13 cellular contexts compared by ENCODE assay signal in the genomic region with DNA sequence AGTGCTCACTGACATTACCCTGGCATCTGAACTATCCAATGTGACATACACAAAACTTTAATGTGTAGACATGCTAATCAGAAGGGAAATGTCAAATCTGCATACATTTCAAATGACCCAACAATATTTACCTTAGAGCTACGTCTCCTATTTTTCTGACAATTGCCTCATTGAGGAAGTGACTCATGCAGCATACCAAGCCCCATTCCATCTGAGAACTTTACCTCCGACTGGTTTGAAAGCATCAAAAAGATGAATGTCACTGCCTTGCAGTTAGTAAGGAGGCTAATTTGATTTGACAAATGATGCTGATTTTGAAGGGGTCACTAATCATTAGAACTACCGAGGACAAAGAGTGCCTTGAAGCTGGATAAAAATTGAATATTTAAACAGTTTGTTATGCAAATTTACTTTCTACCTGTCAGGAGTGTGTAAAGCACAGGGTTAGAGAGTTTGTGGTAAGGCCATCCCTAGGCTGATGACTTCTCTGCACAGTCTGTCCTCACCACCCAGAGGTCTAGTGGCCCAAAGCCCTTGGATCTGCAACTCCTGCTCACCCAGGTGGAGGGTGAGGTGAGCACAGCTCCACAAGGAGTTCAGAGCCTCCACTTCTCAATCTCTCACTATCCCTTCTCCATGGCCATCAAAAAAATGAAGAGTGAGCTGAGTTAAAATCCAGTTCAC.
A peak's percentile ranks its signal among the peaks of the same experiment; 100 is the strongest.
DNase-seq lines count a peak whose midpoint lies in the region; FAIRE-seq and TF ChIP-seq lines count a peak whose summit lies in the region.
"Had no signal": no experiment of that assay in that cellular context is flagged by ENCODE, and none has a peak within 500 bp of the region (broad histone marks: within the 10 kb centered on the region; RNA-seq: fewer than 3 reads in every experiment).

No MANE protein-coding gene starts in this region.

- FAIRE-seq in islet of Langerhans (lab: Jason Lieb, UNC) = peak; percentile 17
- FAIRE-seq: HTR-8/SVneo had no signal

- no peak for TF ChIP-seq CTCF in Peyer's patch (IDR thresholded peaks at IDR 0.05)

- no peaks in the 10 kb centered on the region for H3K36me3 ChIP-seq in Peyer's patch
- H3K36me3 ChIP-seq: BLaER1 treated with 17β-estradiol and CSF1 and Interleukin-3, amounts not matched to agents 10 nM and 100 nM; HAP-1 had no signal

- H3K27me3 ChIP-seq in Peyer's patch = no peaks in the 10 kb centered on the region
- H3K27me3 ChIP-seq: BLaER1 treated with 17β-estradiol and CSF1 and Interleukin-3, amounts not matched to agents 10 nM and 100 nM had no signal

- DNase-seq in A172 (ENCODE audit: low spot score) (peak; percentile 50), HuH-7 (ENCODE audit: low spot score) (peak; percentile 3), amniotic epithelial cell (ENCODE audit: low read depth) (peak; percentile 44), NCI-H146 (lab: John Stamatoyannopoulos, UW) (no peak), NCI-H748 (lab: John Stamatoyannopoulos, UW; ENCODE audit: unreplicated experiment) (no peak), Peyer's patch (no peak)
- no peak for DNase-seq in activated effector memory CD4-positive, alpha-beta T cell treated with Interleukin-2 at 50 U/mL for 16 hours
- DNase-seq: activated CD8-positive, alpha-beta memory T cell treated with anti-CD3 and anti-CD28 coated beads, Interleukin-2, amount 10 ng/mL, durations not matched to agents 7 days and 5 days; cortex of kidney had no signal

- no peaks in the 10 kb centered on the region for H3K9me3 ChIP-seq in Peyer's patch
- H3K9me3 ChIP-seq: BLaER1 treated with 17β-estradiol and CSF1 and Interleukin-3, amounts not matched to agents 10 nM and 100 nM; HAP-1 had no signal

- TF ChIP-seq POLR2A in Peyer's patch (IDR thresholded peaks at IDR 0.05) = no peak

- no peak overlapping the region for H3K4me3 ChIP-seq in Peyer's patch
- H3K4me3 ChIP-seq: BLaER1 treated with 17β-estradiol and CSF1 and Interleukin-3, amounts not matched to agents 10 nM and 100 nM; HAP-1 had no signal

- H3K27ac ChIP-seq in Peyer's patch = no peak overlapping the region
- H3K27ac ChIP-seq: BLaER1 treated with 17β-estradiol and CSF1 and Interleukin-3, amounts not matched to agents 10 nM and 100 nM had no signal

- H3K4me1 ChIP-seq in Peyer's patch = no peaks in the 10 kb centered on the region
- H3K4me1 ChIP-seq: HAP-1 had no signal

Comparison
In these comparisons a context has a peak if more than half of its experiments do, and no peak if none do; other contexts are left out.
1. DNase-seq: peak in A172 (single experiment), HuH-7 (single experiment) and amniotic epithelial cell (single experiment); none in NCI-H146 (single experiment), NCI-H748 (single experiment), activated effector memory CD4-positive, alpha-beta T cell treated with Interleukin-2 at 50 U/mL for 16 hours (single experiment) and Peyer's patch (0 of 3).